ENCODE assay signal across 19 cellular contexts in genomic region chr19:39705578-39706188, GRCh38. TPM values are rescaled to one million over a fixed set of nuclear protein-coding genes. Genes with fewer than 3 reads are reported as not detected.
DNase-seq lines count a peak whose midpoint lies in the region; ATAC-seq, FAIRE-seq and TF ChIP-seq lines count a peak whose summit lies in the region.
"Had no signal": no experiment of that assay in that cellular context is flagged by ENCODE, and none has a peak within 500 bp of the region (broad histone marks: within the 10 kb centered on the region; RNA-seq: fewer than 3 reads in every experiment).

No MANE protein-coding gene starts in this region.

- H3K27ac ChIP-seq in HepG2 (ENCODE audit: extremely low read length, insufficient read depth, low read length), result no peak overlapping the region
- H3K27ac ChIP-seq in right lobe of liver, result no peak overlapping the region
- H3K27ac ChIP-seq: colonic mucosa, epithelial cell of prostate, thyroid gland had no signal

- H3K4me1 Mint-ChIP-seq in T-cell, result peaks cover 34 to 51% (median 38%) of the 10 kb centered on the region in 3 donors
- H3K4me1 Mint-ChIP-seq in stimulated activated effector memory CD8-positive, alpha-beta T cell treated with anti-CD3 and anti-CD28 coated beads, Interleukin-12 subunit alpha, Interleukin-12 subunit beta, amount 100 ng/mL, for 72 hours, result peaks cover 22% of the 10 kb centered on the region
- H3K4me1 Mint-ChIP-seq: GM23338 had no signal

- FAIRE-seq in HepG2 (lab: Jason Lieb, UNC), result no peak
- FAIRE-seq: astrocyte, D721Med had no signal

- no peaks in the 10 kb centered on the region for H3K79me2 ChIP-seq in HepG2 (ENCODE audit: insufficient read depth, low read length)

- H3K9me3 ChIP-seq in HepG2 (ENCODE audit: low read length) (no peaks in the 10 kb centered on the region), right lobe of liver (no peaks in the 10 kb centered on the region)
- H3K9me3 ChIP-seq: colonic mucosa, thyroid gland had no signal

- CTCF ChIA-PET in HepG2 (lab: Yijun Ruan, JAX; ENCODE audit: low intra/inter-chr PET ratio, low total read pairs), result no interaction called here
- CTCF ChIA-PET in T-cell (lab: Charles Lee), result no interaction called here

- no peak for DNase-seq in HepG2 (ENCODE audit: low spot score)
- DNase-seq in right lobe of liver, result no peak
- DNase-seq in T-cell, result peak in 16 of 34 experiments; percentile 2 to 29 (median 19)
- peak; percentile 37 for DNase-seq in activated naive CD4-positive, alpha-beta T cell treated with anti-CD3 and anti-CD28 coated beads, Interleukin-2, amount 50 U/mL, for 16 hours
- no peak for DNase-seq in stimulated activated effector memory CD8-positive, alpha-beta T cell treated with anti-CD3 and anti-CD28 coated beads, Interleukin-12 subunit alpha, Interleukin-12 subunit beta, amount 100 ng/mL, for 72 hours (ENCODE audit: low spot score in 2 of 2)
- DNase-seq in SHP77 treated with DMSO at 0.1 percent for 48 hours (lab: John Stamatoyannopoulos, UW), result no peak
- DNase-seq: colonic mucosa, NCI-H1048, thyroid gland had no signal

- intact Hi-C loops in HepG2 (cut with micrococcal nuclease; ENCODE audit: unreplicated experiment) (no loop called here), right lobe of liver (cut with DNase I) (no loop called here)

- TF ChIP-seq POLR2A in HepG2 (IDR thresholded peaks at IDR 0.05; ENCODE audit: insufficient read depth in 1 of 2, low read depth in 2 of 2, low read length in 2 of 2), result no peak
- TF ChIP-seq POLR2A in right lobe of liver (IDR thresholded peaks at IDR 0.05), result no peak

- H3K27me3 ChIP-seq in HepG2 (ENCODE audit: control insufficient read depth in 1 of 2, insufficient read depth in 2 of 2, low read length in 2 of 2), result peaks cover 0 to 2% of the 10 kb centered on the region in 2 experiments; a peak in 2 of 5 replicates
- no peaks in the 10 kb centered on the region for H3K27me3 ChIP-seq in right lobe of liver
- H3K27me3 ChIP-seq: colonic mucosa had no signal

- no peak for TF ChIP-seq EP300 in HepG2 (IDR thresholded peaks at IDR 0.05; ENCODE audit: low read depth in 2 of 2, low read length in 2 of 2)
- TF ChIP-seq EP300 in HepG2 (CRISPR knock-in tag; IDR thresholded peaks at IDR 0.05; ENCODE audit: borderline replicate concordance), result no peak

- peaks cover 3 to 11% of the 10 kb centered on the region in 2 donors for H3K27me3 Mint-ChIP-seq in T-cell

- H3K36me3 ChIP-seq in HepG2 (replicated peaks in 1 of 2; ENCODE audit: control insufficient read depth in 1 of 2, insufficient read depth in 2 of 2, low read length in 2 of 2) (no peaks in the 10 kb centered on the region), right lobe of liver (no peaks in the 10 kb centered on the region)
- H3K36me3 ChIP-seq: colonic mucosa, thyroid gland had no signal

- POLR2A ChIA-PET in HepG2 (lab: Yijun Ruan, JAX), result no interaction called here
- POLR2A ChIA-PET in T-cell (lab: Charles Lee), result interaction anchor here in 1 of 2 donors (0.6 kb wide), 1 partner anchor 297 kb away, joined by 8 read pairs; no protein-coding TSS in a partner anchor

- no peaks in the 10 kb centered on the region for H4K20me1 ChIP-seq in HepG2 (ENCODE audit: insufficient read depth, low read length)

- no TSS peak for BruUV-seq in HepG2 (replicated peaks; lab: Mats Ljungman, UMichigan)

- peak overlapping the region in 2 of 3 donors; percentile 32 to 41 for H3K4me3 Mint-ChIP-seq in T-cell
- no peak overlapping the region for H3K4me3 Mint-ChIP-seq in stimulated activated effector memory CD8-positive, alpha-beta T cell treated with anti-CD3 and anti-CD28 coated beads, Interleukin-12 subunit alpha, Interleukin-12 subunit beta, amount 100 ng/mL, for 72 hours
- H3K4me3 Mint-ChIP-seq: GM23338 had no signal

- in situ Hi-C loops in HepG2 (cut with HindIII; ENCODE audit: extremely low pct_ligation_motif_present, low pct_unique_long_range_greater_than_20kb), result no loop called here

- H3K36me3 Mint-ChIP-seq in T-cell, result no peaks in the 10 kb centered on the region
- H3K36me3 Mint-ChIP-seq in stimulated activated effector memory CD8-positive, alpha-beta T cell treated with anti-CD3 and anti-CD28 coated beads, Interleukin-12 subunit alpha, Interleukin-12 subunit beta, amount 100 ng/mL, for 72 hours, result no peaks in the 10 kb centered on the region

- no peak overlapping the region for H3K4me2 ChIP-seq in HepG2 (ENCODE audit: low read depth, low read length)
- H3K4me2 ChIP-seq: GM23338 had no signal

- H2AFZ ChIP-seq in HepG2 (ENCODE audit: low read length), result no peak overlapping the region
- H2AFZ ChIP-seq: GM23338 had no signal

- 30% methylated on average over 7 of the region's 8 CpGs for WGBS in HepG2 (ENCODE audit: low lambda C conversion rate)
- 45% methylated on average over 7 of the region's 8 CpGs for WGBS in right lobe of liver (ENCODE audit: insufficient coverage, low coverage, low lambda C conversion rate, missing lambda C conversion rate)

- H3K4me1 ChIP-seq in HepG2 (ENCODE audit: insufficient read depth, low read length) (peaks cover 15% of the 10 kb centered on the region), right lobe of liver (no peaks in the 10 kb centered on the region)
- H3K4me1 ChIP-seq: colonic mucosa, thyroid gland had no signal

- no peak for TF ChIP-seq CTCF in HepG2 (CRISPR knock-in tag; IDR thresholded peaks at IDR 0.05)
- TF ChIP-seq CTCF in right lobe of liver (IDR thresholded peaks at IDR 0.05), result no peak

- no peaks in the 10 kb centered on the region for H3K9me3 Mint-ChIP-seq in T-cell
- no peaks in the 10 kb centered on the region for H3K9me3 Mint-ChIP-seq in stimulated activated effector memory CD8-positive, alpha-beta T cell treated with anti-CD3 and anti-CD28 coated beads, Interleukin-12 subunit alpha, Interleukin-12 subunit beta, amount 100 ng/mL, for 72 hours
- H3K9me3 Mint-ChIP-seq: GM23338 had no signal

- H3K4me3 ChIP-seq in HepG2 (replicated peaks in 1 of 3; ENCODE audit: insufficient read depth in 1 of 3, low read depth in 2 of 3, low read length in 3 of 3) (no peak overlapping the region), right lobe of liver (no peak overlapping the region)
- H3K4me3 ChIP-seq: colonic mucosa, GM23338, thyroid gland had no signal

- no peak overlapping the region for H3K9ac ChIP-seq in HepG2 (ENCODE audit: insufficient read depth, low read depth, low read length)

- TF ChIP-seq RAD21 in HepG2 (CRISPR knock-in tag; IDR thresholded peaks at IDR 0.05), result no peak

- H3K27ac Mint-ChIP-seq in T-cell, result peak overlapping the region; percentile 78 to 89
- peak overlapping the region; percentile 15 for H3K27ac Mint-ChIP-seq in stimulated activated effector memory CD8-positive, alpha-beta T cell treated with anti-CD3 and anti-CD28 coated beads, Interleukin-12 subunit alpha, Interleukin-12 subunit beta, amount 100 ng/mL, for 72 hours
- H3K27ac Mint-ChIP-seq: GM23338 had no signal

- ATAC-seq in HepG2 (no peak), right lobe of liver (no peak), T-cell (replicated peaks in 1 of 4) (peak in 2 of 4 experiments; percentile 53 to 68), GM21529 (IDR thresholded peaks at IDR 0.05; ENCODE audit: unreplicated experiment) (no peak), HG03457 (IDR thresholded peaks at IDR 0.05; ENCODE audit: unreplicated experiment) (no peak)
- ATAC-seq in stimulated activated effector memory CD8-positive, alpha-beta T cell treated with anti-CD3 and anti-CD28 coated beads, Interleukin-12 subunit alpha, Interleukin-12 subunit beta, amount 100 ng/mL, for 72 hours, result peak; percentile 62
- ATAC-seq: GM23338 had no signal

RNA-seq across cellular contexts. Expression of gene LGALS14, which starts 1.4 kb away (rescaled TPM):
- not detected in 2 replicates for total RNA-seq in HepG2 (2016; rRNA removed; fragmentation: Illumina TruSeq; extraction: Trizol)
- not detected in 2 replicates for total RNA-seq in HepG2 (2016; cell fraction: cytosol; rRNA removed; fragmentation: Illumina TruSeq; extraction: Trizol; ENCODE audit: low read depth)
- total RNA-seq in HepG2 (2016; cell fraction: insoluble cytoplasmic fraction; rRNA removed; fragmentation: Illumina TruSeq; extraction: Trizol), result not detected in 2 replicates
- not detected in 2 replicates for total RNA-seq in HepG2 (2016; cell fraction: membrane; rRNA removed; fragmentation: Illumina TruSeq; extraction: Trizol)
- not detected in 2 replicates for total RNA-seq in HepG2 (2016; cell fraction: nucleus; rRNA removed; fragmentation: Illumina TruSeq; extraction: Trizol)
- polyA plus RNA-seq in HepG2 (2011; rRNA removed), result not detected in 2 replicates
- polyA plus RNA-seq in HepG2 (2011; cell fraction: cytosol; rRNA removed), result not detected in 2 replicates
- polyA plus RNA-seq in HepG2 (2011; cell fraction: nucleus; rRNA removed), result not detected in 2 replicates
- 0.53 and 2.3 TPM in 2 replicates for polyA plus RNA-seq in HepG2 (2012)
- polyA plus RNA-seq in HepG2 (2016; cell fraction: cytosol; fragmentation: Illumina TruSeq; extraction: Trizol; ENCODE audit: low read depth), result not detected in 2 replicates
- polyA plus RNA-seq in HepG2 (2016; cell fraction: insoluble cytoplasmic fraction; fragmentation: Illumina TruSeq; extraction: Trizol; ENCODE audit: low read depth), result not detected in 2 replicates
- polyA plus RNA-seq in HepG2 (2016; cell fraction: membrane; fragmentation: Illumina TruSeq; extraction: Trizol; ENCODE audit: low read depth), result not detected in 2 replicates
- not detected in 2 replicates for polyA plus RNA-seq in HepG2 (2016; cell fraction: nucleus; fragmentation: Illumina TruSeq; extraction: Trizol; ENCODE audit: insufficient read depth, low read depth)
- polyA minus RNA-seq in HepG2 (2011; rRNA and poly(A)+ RNA removed; ENCODE audit: low replicate concordance), result not detected in 2 replicates
- not detected in 2 replicates for polyA minus RNA-seq in HepG2 (2011; cell fraction: cytosol; rRNA and poly(A)+ RNA removed)
- polyA minus RNA-seq in HepG2 (2011; cell fraction: nucleus; rRNA and poly(A)+ RNA removed), result not detected in 2 replicates
- not detected for total RNA-seq in right lobe of liver
- 1 to 10 TPM in 1 of 5 donors, under 1 TPM in 1, not detected in 3; 0.49 to 1.2 TPM for total RNA-seq in T-cell
- total RNA-seq: astrocyte, colonic mucosa, glomerular endothelial cell, GM23338, lung microvascular endothelial cell, pulmonary artery endothelial cell, thyroid gland had no signal
- polyA plus RNA-seq: GM23338 had no signal

RNA-seq across cellular contexts. Expression of gene CLC, which starts 32.1 kb away (rescaled TPM):
- total RNA-seq in HepG2 (2016; rRNA removed; fragmentation: Illumina TruSeq; extraction: Trizol) (not detected in 2 replicates), right lobe of liver (not detected), T-cell (1 to 10 TPM in 3 of 5 donors, under 1 TPM in 1, not detected in 1; 0.72 to 2.8 (median 1.4) TPM)
- not detected in 2 replicates for total RNA-seq in HepG2 (2016; cell fraction: cytosol; rRNA removed; fragmentation: Illumina TruSeq; extraction: Trizol; ENCODE audit: low read depth)
- total RNA-seq in HepG2 (2016; cell fraction: insoluble cytoplasmic fraction; rRNA removed; fragmentation: Illumina TruSeq; extraction: Trizol), result not detected in 2 replicates
- total RNA-seq in HepG2 (2016; cell fraction: membrane; rRNA removed; fragmentation: Illumina TruSeq; extraction: Trizol), result not detected in 2 replicates
- not detected in 2 replicates for total RNA-seq in HepG2 (2016; cell fraction: nucleus; rRNA removed; fragmentation: Illumina TruSeq; extraction: Trizol)
- polyA plus RNA-seq in HepG2 (2011; rRNA removed), result not detected in 2 replicates
- polyA plus RNA-seq in HepG2 (2011; cell fraction: cytosol; rRNA removed), result not detected in 2 replicates
- not detected in 2 replicates for polyA plus RNA-seq in HepG2 (2011; cell fraction: nucleus; rRNA removed)
- polyA plus RNA-seq in HepG2 (2012), result not detected in 2 replicates
- not detected in 2 replicates for polyA plus RNA-seq in HepG2 (2016; cell fraction: cytosol; fragmentation: Illumina TruSeq; extraction: Trizol; ENCODE audit: low read depth)
- not detected in 2 replicates for polyA plus RNA-seq in HepG2 (2016; cell fraction: insoluble cytoplasmic fraction; fragmentation: Illumina TruSeq; extraction: Trizol; ENCODE audit: low read depth)
- polyA plus RNA-seq in HepG2 (2016; cell fraction: membrane; fragmentation: Illumina TruSeq; extraction: Trizol; ENCODE audit: low read depth), result not detected in 2 replicates
- not detected in 2 replicates for polyA plus RNA-seq in HepG2 (2016; cell fraction: nucleus; fragmentation: Illumina TruSeq; extraction: Trizol; ENCODE audit: insufficient read depth, low read depth)
- polyA minus RNA-seq in HepG2 (2011; rRNA and poly(A)+ RNA removed; ENCODE audit: low replicate concordance), result not detected in 2 replicates
- polyA minus RNA-seq in HepG2 (2011; cell fraction: cytosol; rRNA and poly(A)+ RNA removed), result not detected in 2 replicates
- not detected in 2 replicates for polyA minus RNA-seq in HepG2 (2011; cell fraction: nucleus; rRNA and poly(A)+ RNA removed)
- total RNA-seq: astrocyte, glomerular endothelial cell, GM23338, lung microvascular endothelial cell, pulmonary artery endothelial cell, thyroid gland had no signal
- polyA plus RNA-seq: GM23338 had no signal

RNA-seq across cellular contexts. Expression of gene LGALS16, which starts 50.0 kb away (rescaled TPM):
- total RNA-seq in HepG2 (2016; rRNA removed; fragmentation: Illumina TruSeq; extraction: Trizol) (not detected in 2 replicates), right lobe of liver (not detected), T-cell (not detected)
- not detected in 2 replicates for total RNA-seq in HepG2 (2016; cell fraction: cytosol; rRNA removed; fragmentation: Illumina TruSeq; extraction: Trizol; ENCODE audit: low read depth)
- total RNA-seq in HepG2 (2016; cell fraction: insoluble cytoplasmic fraction; rRNA removed; fragmentation: Illumina TruSeq; extraction: Trizol), result not detected in 2 replicates
- total RNA-seq in HepG2 (2016; cell fraction: membrane; rRNA removed; fragmentation: Illumina TruSeq; extraction: Trizol), result not detected in 2 replicates
- total RNA-seq in HepG2 (2016; cell fraction: nucleus; rRNA removed; fragmentation: Illumina TruSeq; extraction: Trizol), result not detected in 2 replicates
- not detected in 2 replicates for polyA plus RNA-seq in HepG2 (2011; rRNA removed)
- not detected in 2 replicates for polyA plus RNA-seq in HepG2 (2011; cell fraction: cytosol; rRNA removed)
- not detected in 2 replicates for polyA plus RNA-seq in HepG2 (2011; cell fraction: nucleus; rRNA removed)
- polyA plus RNA-seq in HepG2 (2012), result not detected in 2 replicates
- not detected in 2 replicates for polyA plus RNA-seq in HepG2 (2016; cell fraction: cytosol; fragmentation: Illumina TruSeq; extraction: Trizol; ENCODE audit: low read depth)
- polyA plus RNA-seq in HepG2 (2016; cell fraction: insoluble cytoplasmic fraction; fragmentation: Illumina TruSeq; extraction: Trizol; ENCODE audit: low read depth), result not detected in 2 replicates
- not detected in 2 replicates for polyA plus RNA-seq in HepG2 (2016; cell fraction: membrane; fragmentation: Illumina TruSeq; extraction: Trizol; ENCODE audit: low read depth)
- not detected in 2 replicates for polyA plus RNA-seq in HepG2 (2016; cell fraction: nucleus; fragmentation: Illumina TruSeq; extraction: Trizol; ENCODE audit: insufficient read depth, low read depth)
- polyA minus RNA-seq in HepG2 (2011; rRNA and poly(A)+ RNA removed; ENCODE audit: low replicate concordance), result not detected in 2 replicates
- polyA minus RNA-seq in HepG2 (2011; cell fraction: cytosol; rRNA and poly(A)+ RNA removed), result not detected in 2 replicates
- polyA minus RNA-seq in HepG2 (2011; cell fraction: nucleus; rRNA and poly(A)+ RNA removed), result not detected in 2 replicates
- total RNA-seq: astrocyte, colonic mucosa, glomerular endothelial cell, GM23338, lung microvascular endothelial cell, pulmonary artery endothelial cell, thyroid gland had no signal
- polyA plus RNA-seq: GM23338, neural cell had no signal
